In genomic region chr7:27141138-27141537, GRCh38 we compare ENCODE assay signal across 17 cellular contexts. TPM values are rescaled to one million over a fixed set of nuclear protein-coding genes. Genes with fewer than 3 reads are reported as not detected.
A peak's percentile ranks its signal among the peaks of the same experiment; 100 is the strongest.
DNase-seq lines count a peak whose midpoint lies in the region; ATAC-seq and TF ChIP-seq lines count a peak whose summit lies in the region.
"Had no signal": no experiment of that assay in that cellular context is flagged by ENCODE, and none has a peak within 500 bp of the region (broad histone marks: within the 10 kb centered on the region; RNA-seq: fewer than 3 reads in every experiment).

No MANE protein-coding gene starts in this region.

- H3K4me1 ChIP-seq in Peyer's patch (peaks cover 0 to 39% (median 2%) of the 10 kb centered on the region in 4 donors), stomach smooth muscle (ENCODE audit: control insufficient read depth, insufficient read depth, low read length) (peaks cover 44% of the 10 kb centered on the region)

- TF ChIP-seq CTCF in Peyer's patch (IDR thresholded peaks at IDR 0.05) (no peak), endothelial cell (IDR thresholded peaks at IDR 0.05; ENCODE audit: unreplicated experiment) (no peak), mesothelial cell of epicardium (IDR thresholded peaks at IDR 0.05; ENCODE audit: unreplicated experiment) (no peak)

- H3K27me3 Mint-ChIP-seq in endothelial cell (ENCODE audit: unreplicated experiment) (peaks cover 30% of the 10 kb centered on the region), mesothelial cell of epicardium (ENCODE audit: low read depth) (no peaks in the 10 kb centered on the region)

- H3K4me3 ChIP-seq in Peyer's patch (peak overlapping the region in 3 of 4 donors; percentile 24 to 75 (median 50)), stomach smooth muscle (ENCODE audit: low read length in 2 of 2) (peak overlapping the region; percentile 78 to 94)
- H3K4me3 ChIP-seq: SJSA1 had no signal

- H3K4me3 Mint-ChIP-seq in endothelial cell (ENCODE audit: unreplicated experiment) (peak overlapping the region; percentile 72), mesothelial cell of epicardium (peak overlapping the region; percentile 87)
- H3K4me3 Mint-ChIP-seq: activated CD4-positive, alpha-beta T cell treated with anti-CD3 and anti-CD28 coated beads for 36 hours; naive thymus-derived CD8-positive, alpha-beta T cell had no signal

- H3K9me3 Mint-ChIP-seq in endothelial cell (ENCODE audit: unreplicated experiment) (no peaks in the 10 kb centered on the region), mesothelial cell of epicardium (no peaks in the 10 kb centered on the region)

- H3K9ac ChIP-seq in stomach smooth muscle (ENCODE audit: low read length in 2 of 2) = peak overlapping the region; percentile 93 to 96

- H3K36me3 ChIP-seq in Peyer's patch (peaks cover 0 to 9% (median 0%) of the 10 kb centered on the region in 3 donors), stomach smooth muscle (ENCODE audit: control insufficient read depth in 2 of 2, insufficient read depth in 2 of 2, low read length in 2 of 2) (no peaks in the 10 kb centered on the region)

- DNase-seq in Peyer's patch (no peak), endothelial cell (ENCODE audit: low spot score) (no peak), mesothelial cell of epicardium (ENCODE audit: low spot score in 2 of 2, unreplicated experiment in 2 of 2) (peak in 1 of 2 experiments; percentile 37), NCI-H2029 (lab: John Stamatoyannopoulos, UW) (no peak)
- DNase-seq in activated T-cell treated with anti-CD3 and anti-CD28 coated beads, Interleukin-2, amount 50 U/mL, for 48 hours = no peak
- no peak for DNase-seq in activated T-cell treated with anti-CD3 and anti-CD28 coated beads, Interleukin-2, amount 50 U/mL, for 1 hour
- DNase-seq: activated CD4-positive, alpha-beta T cell treated with anti-CD3 and anti-CD28 coated beads for 36 hours; DMS79 treated with DMSO at 0.1 percent for 48 hours; left ventricle myocardium superior; naive thymus-derived CD8-positive, alpha-beta T cell; NCI-H526 treated with DMSO at 0.1 percent for 48 hours; retina; stimulated activated naive CD8-positive, alpha-beta T cell treated with anti-CD3 and anti-CD28 coated beads, Interleukin-15, Interleukin-2, amounts not matched to agents 100 U/mL and 50 U/mL, for 24 hours; T1000 had no signal

- H3K27ac Mint-ChIP-seq in endothelial cell (ENCODE audit: unreplicated experiment) (no peak overlapping the region), mesothelial cell of epicardium (peak overlapping the region; percentile 100)
- H3K27ac Mint-ChIP-seq: activated CD4-positive, alpha-beta T cell treated with anti-CD3 and anti-CD28 coated beads for 36 hours; naive thymus-derived CD8-positive, alpha-beta T cell had no signal

- H3K4me1 Mint-ChIP-seq in endothelial cell (ENCODE audit: unreplicated experiment) (peaks cover 31% of the 10 kb centered on the region), mesothelial cell of epicardium (peaks cover 67% of the 10 kb centered on the region)
- H3K4me1 Mint-ChIP-seq: activated CD4-positive, alpha-beta T cell treated with anti-CD3 and anti-CD28 coated beads for 36 hours had no signal

- peaks cover 7% of the 10 kb centered on the region for H3K36me3 Mint-ChIP-seq in endothelial cell (ENCODE audit: low read depth, unreplicated experiment)
- H3K36me3 Mint-ChIP-seq in mesothelial cell of epicardium = peaks cover 48% of the 10 kb centered on the region
- H3K36me3 Mint-ChIP-seq: naive thymus-derived CD8-positive, alpha-beta T cell had no signal

- no peak for TF ChIP-seq POLR2A in Peyer's patch (IDR thresholded peaks at IDR 0.05)

- H3K27ac ChIP-seq in Peyer's patch (peak overlapping the region in 3 of 4 donors; percentile 48 to 96 (median 75)), stomach smooth muscle (ENCODE audit: low read length) (peak overlapping the region; percentile 95)
- H3K27ac ChIP-seq: SJSA1 had no signal

- no peak for ATAC-seq in GM21381 (IDR thresholded peaks at IDR 0.05; ENCODE audit: unreplicated experiment)
- ATAC-seq: activated CD4-positive, alpha-beta T cell treated with anti-CD3 and anti-CD28 coated beads for 36 hours; left ventricle myocardium superior; naive thymus-derived CD8-positive, alpha-beta T cell; stimulated activated naive CD8-positive, alpha-beta T cell treated with anti-CD3 and anti-CD28 coated beads, Interleukin-15, Interleukin-2, amounts not matched to agents 100 U/mL and 50 U/mL, for 24 hours had no signal

- no peaks in the 10 kb centered on the region for H3K27me3 ChIP-seq in Peyer's patch
- H3K27me3 ChIP-seq in stomach smooth muscle (ENCODE audit: control insufficient read depth in 1 of 2, insufficient read depth in 2 of 2, low read length in 2 of 2) = peaks cover 12 to 19% of the 10 kb centered on the region in 2 donors
- H3K27me3 ChIP-seq: SJSA1 had no signal

- H3K9me3 ChIP-seq in Peyer's patch = no peaks in the 10 kb centered on the region
- H3K9me3 ChIP-seq in stomach smooth muscle (ENCODE audit: control insufficient read depth in 2 of 2, low read length in 2 of 2) = no peaks in the 10 kb centered on the region
- H3K9me3 ChIP-seq: SJSA1 had no signal

RNA-seq across cellular contexts. Expression of gene HOXA5, which starts 2.3 kb away (rescaled TPM):
- total RNA-seq in Peyer's patch (10 to 100 TPM in 3 of 4 donors, 1 to 10 TPM in 1; 8.3 to 24.3 (median 20.1) TPM), endothelial cell (ENCODE audit: unreplicated experiment) (0.59 TPM), mesothelial cell of epicardium (128 to 133 TPM (median 133 TPM) in 3 replicates)
- total RNA-seq: activated CD4-positive, alpha-beta T cell treated with anti-CD3 and anti-CD28 coated beads for 36 hours; left ventricle myocardium superior; naive thymus-derived CD8-positive, alpha-beta T cell had no signal

RNA-seq across cellular contexts. Expression of gene HOXA6, which starts 6.4 kb away (rescaled TPM):
- total RNA-seq in Peyer's patch (10 to 100 TPM; 18.7 to 45.0 (median 30.7) TPM), endothelial cell (ENCODE audit: unreplicated experiment) (not detected), mesothelial cell of epicardium (43.7 to 45.6 TPM (median 44.4 TPM) in 3 replicates)
- total RNA-seq: activated CD4-positive, alpha-beta T cell treated with anti-CD3 and anti-CD28 coated beads for 36 hours; left ventricle myocardium superior; naive thymus-derived CD8-positive, alpha-beta T cell had no signal

RNA-seq across cellular contexts. Expression of gene HOXA4, which starts 10.6 kb away (rescaled TPM):
- total RNA-seq in Peyer's patch (10 to 100 TPM in 1 of 4 donors, 1 to 10 TPM in 3; 2.6 to 11.5 (median 5.9) TPM), endothelial cell (ENCODE audit: unreplicated experiment) (0.31 TPM), mesothelial cell of epicardium (51.0 to 55.9 TPM (median 54.7 TPM) in 3 replicates)

RNA-seq across cellular contexts. Expression of gene HOXA3, which starts 11.2 kb away (rescaled TPM):
- total RNA-seq in Peyer's patch (10 to 100 TPM in 3 of 4 donors, 1 to 10 TPM in 1; 6.7 to 21.2 (median 13.9) TPM), endothelial cell (ENCODE audit: unreplicated experiment) (0.13 TPM), mesothelial cell of epicardium (197 to 209 TPM (median 201 TPM) in 3 replicates)
- total RNA-seq: activated CD4-positive, alpha-beta T cell treated with anti-CD3 and anti-CD28 coated beads for 36 hours; naive thymus-derived CD8-positive, alpha-beta T cell had no signal

RNA-seq across cellular contexts. Expression of gene HOXA7, which starts 15.3 kb away (rescaled TPM):
- total RNA-seq in Peyer's patch (10 to 100 TPM in 1 of 4 donors, 1 to 10 TPM in 3; 3.3 to 11.8 (median 5.7) TPM), endothelial cell (ENCODE audit: unreplicated experiment) (not detected), mesothelial cell of epicardium (17.4 to 18.9 TPM (median 17.9 TPM) in 3 replicates)
- total RNA-seq: activated CD4-positive, alpha-beta T cell treated with anti-CD3 and anti-CD28 coated beads for 36 hours; left ventricle myocardium superior; naive thymus-derived CD8-positive, alpha-beta T cell had no signal

Comparison
In these comparisons a context has a peak if more than half of its experiments do, and no peak if none do; other contexts are left out.
1. RNA of gene HOXA6, which starts 6.4 kb away (total RNA-seq): 43.7 to 45.6 TPM in mesothelial cell of epicardium and 18.7 to 45.0 TPM in Peyer's patch; not detected in endothelial cell (single experiment); every median in the first group is over 10 times any median in the second.